Comparison of ENCODE assay signal across 8 cellular contexts in the genomic region with DNA sequence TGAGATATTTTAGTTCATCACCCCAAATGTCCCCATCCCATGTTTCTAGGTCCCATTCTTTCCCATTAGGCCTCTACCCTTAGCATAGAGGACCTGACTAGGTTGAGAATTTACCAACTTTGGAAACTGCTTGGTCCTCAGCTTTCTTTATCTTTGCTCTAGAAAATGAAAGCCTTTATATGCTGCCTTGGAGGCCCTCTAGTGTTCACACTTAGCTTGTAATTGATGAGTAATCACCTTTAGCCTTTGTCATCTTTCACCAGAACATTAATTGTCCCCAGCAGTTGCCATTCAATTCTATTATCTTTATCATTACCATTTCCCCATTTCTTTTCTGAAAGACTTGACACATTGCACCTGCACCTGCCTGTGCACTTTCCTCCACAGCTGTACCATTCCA.
DNase-seq lines count a peak whose midpoint lies in the region; ATAC-seq, FAIRE-seq and TF ChIP-seq lines count a peak whose summit lies in the region.
"Had no signal": no experiment of that assay in that cellular context is flagged by ENCODE, and none has a peak within 500 bp of the region (broad histone marks: within the 10 kb centered on the region; RNA-seq: fewer than 3 reads in every experiment).

No MANE protein-coding gene starts in this region.

- no peaks in the 10 kb centered on the region for H3K27me3 ChIP-seq in CD8-positive, alpha-beta memory T cell (ENCODE audit: insufficient read depth, low read length, poor library complexity, severe bottlenecking)

- peak; percentile 15 for TF ChIP-seq CTCF in osteocyte (IDR thresholded peaks at IDR 0.05)
- TF ChIP-seq CTCF in lower leg skin (IDR thresholded peaks at IDR 0.05): no peak

- CTCF ChIA-PET in CD8-positive, alpha-beta memory T cell (lab: Charles Lee): no interaction called here

- H3K9me3 ChIP-seq in CD8-positive, alpha-beta memory T cell (ENCODE audit: low read length): no peaks in the 10 kb centered on the region

- POLR2A ChIA-PET in CD8-positive, alpha-beta memory T cell (lab: Charles Lee): no interaction called here

- no peaks in the 10 kb centered on the region for H3K9me3 Mint-ChIP-seq in osteocyte (ENCODE audit: unreplicated experiment)
- no peaks in the 10 kb centered on the region for H3K9me3 Mint-ChIP-seq in CD8-positive, alpha-beta memory T cell

- no peak for TF ChIP-seq POLR2A in lower leg skin (IDR thresholded peaks at IDR 0.05)

- no peaks in the 10 kb centered on the region for H3K36me3 ChIP-seq in CD8-positive, alpha-beta memory T cell (ENCODE audit: insufficient read depth, low read length)

- H3K27ac ChIP-seq in CD8-positive, alpha-beta memory T cell (ENCODE audit: low read depth, low read length): no peak overlapping the region

- DNase-seq in HTR-8/SVneo (ENCODE audit: insufficient read length, low spot score) (peak; percentile 2), cerebellar cortex (ENCODE audit: low spot score) (peak; percentile 10), osteocyte (ENCODE audit: extremely low spot score, unreplicated experiment) (no peak), lower leg skin (ENCODE audit: low spot score in 2 of 2) (no peak), NCI-H2029 treated with DMSO at 0.1 percent for 48 hours (lab: John Stamatoyannopoulos, UW) (no peak)
- no peak for DNase-seq in CD8-positive, alpha-beta memory T cell

- ATAC-seq in GM18870 (IDR thresholded peaks at IDR 0.05; ENCODE audit: unreplicated experiment): peak; percentile 52

- peaks cover 2% of the 10 kb centered on the region for H3K27me3 Mint-ChIP-seq in osteocyte (ENCODE audit: unreplicated experiment)
- H3K27me3 Mint-ChIP-seq in CD8-positive, alpha-beta memory T cell: peaks cover 0 to 4% of the 10 kb centered on the region in 2 donors

- no peaks in the 10 kb centered on the region for H3K4me1 ChIP-seq in CD8-positive, alpha-beta memory T cell (ENCODE audit: insufficient read depth, low read length)

- no peaks in the 10 kb centered on the region for H3K36me3 Mint-ChIP-seq in osteocyte (ENCODE audit: unreplicated experiment)
- no peaks in the 10 kb centered on the region for H3K36me3 Mint-ChIP-seq in CD8-positive, alpha-beta memory T cell

- H3K27ac Mint-ChIP-seq in osteocyte (ENCODE audit: unreplicated experiment): no peak overlapping the region
- no peak overlapping the region for H3K27ac Mint-ChIP-seq in CD8-positive, alpha-beta memory T cell

- no peak overlapping the region for H3K4me3 ChIP-seq in lower leg skin (ENCODE audit: low read depth, poor library complexity, severe bottlenecking)
- H3K4me3 ChIP-seq in CD8-positive, alpha-beta memory T cell (ENCODE audit: low read length): no peak overlapping the region

- H3K4me3 Mint-ChIP-seq in osteocyte (ENCODE audit: unreplicated experiment): no peak overlapping the region
- no peak overlapping the region for H3K4me3 Mint-ChIP-seq in CD8-positive, alpha-beta memory T cell

- FAIRE-seq in HTR-8/SVneo (lab: Jason Lieb, UNC): no peak
- FAIRE-seq: TTC549 had no signal

- intact Hi-C loops in lower leg skin (cut with DNase I; ENCODE audit: low total_unique reads): no loop called here

- H3K4me1 Mint-ChIP-seq in osteocyte (ENCODE audit: unreplicated experiment): no peaks in the 10 kb centered on the region
- H3K4me1 Mint-ChIP-seq in CD8-positive, alpha-beta memory T cell: no peaks in the 10 kb centered on the region

Comparison
In these comparisons a context has a peak if more than half of its experiments do, and no peak if none do; other contexts are left out.
1. DNase-seq: peak in HTR-8/SVneo (single experiment) and cerebellar cortex (single experiment); none in osteocyte (single experiment), lower leg skin (0 of 2), CD8-positive, alpha-beta memory T cell (0 of 5) and NCI-H2029 treated with DMSO at 0.1 percent for 48 hours (single experiment).